ENCODE assay signal across 1 cellular context in the genomic region with DNA sequence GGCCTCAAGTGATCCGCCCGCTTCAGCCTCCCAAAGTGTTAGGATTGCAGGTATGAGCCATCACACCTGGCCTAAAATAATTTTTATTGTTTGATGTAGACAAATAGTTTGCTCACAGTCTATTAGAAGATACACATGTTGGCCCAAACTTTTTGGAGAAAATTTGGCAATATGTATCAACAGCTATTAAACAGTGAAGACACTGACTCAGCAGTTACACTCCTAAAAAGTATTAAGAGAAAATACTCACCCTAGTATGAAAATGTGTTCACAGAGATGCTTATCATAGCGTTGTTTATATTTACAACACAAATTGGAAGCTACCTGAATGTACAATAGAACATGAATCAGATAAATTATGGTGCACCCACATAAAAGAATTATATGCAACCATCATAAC.
TF ChIP-seq lines count a peak whose summit lies in the region.

No MANE protein-coding gene starts in this region.

TF ChIP-seq in HepG2, 621 proteins besides CTCF, POLR2A, EP300 and RAD21:
- TF ChIP-seq GLI4 (CRISPR knock-in tag; IDR thresholded peaks at IDR 0.05; ENCODE audit: borderline replicate concordance): no peak
- TF ChIP-seq, protein P1, sequence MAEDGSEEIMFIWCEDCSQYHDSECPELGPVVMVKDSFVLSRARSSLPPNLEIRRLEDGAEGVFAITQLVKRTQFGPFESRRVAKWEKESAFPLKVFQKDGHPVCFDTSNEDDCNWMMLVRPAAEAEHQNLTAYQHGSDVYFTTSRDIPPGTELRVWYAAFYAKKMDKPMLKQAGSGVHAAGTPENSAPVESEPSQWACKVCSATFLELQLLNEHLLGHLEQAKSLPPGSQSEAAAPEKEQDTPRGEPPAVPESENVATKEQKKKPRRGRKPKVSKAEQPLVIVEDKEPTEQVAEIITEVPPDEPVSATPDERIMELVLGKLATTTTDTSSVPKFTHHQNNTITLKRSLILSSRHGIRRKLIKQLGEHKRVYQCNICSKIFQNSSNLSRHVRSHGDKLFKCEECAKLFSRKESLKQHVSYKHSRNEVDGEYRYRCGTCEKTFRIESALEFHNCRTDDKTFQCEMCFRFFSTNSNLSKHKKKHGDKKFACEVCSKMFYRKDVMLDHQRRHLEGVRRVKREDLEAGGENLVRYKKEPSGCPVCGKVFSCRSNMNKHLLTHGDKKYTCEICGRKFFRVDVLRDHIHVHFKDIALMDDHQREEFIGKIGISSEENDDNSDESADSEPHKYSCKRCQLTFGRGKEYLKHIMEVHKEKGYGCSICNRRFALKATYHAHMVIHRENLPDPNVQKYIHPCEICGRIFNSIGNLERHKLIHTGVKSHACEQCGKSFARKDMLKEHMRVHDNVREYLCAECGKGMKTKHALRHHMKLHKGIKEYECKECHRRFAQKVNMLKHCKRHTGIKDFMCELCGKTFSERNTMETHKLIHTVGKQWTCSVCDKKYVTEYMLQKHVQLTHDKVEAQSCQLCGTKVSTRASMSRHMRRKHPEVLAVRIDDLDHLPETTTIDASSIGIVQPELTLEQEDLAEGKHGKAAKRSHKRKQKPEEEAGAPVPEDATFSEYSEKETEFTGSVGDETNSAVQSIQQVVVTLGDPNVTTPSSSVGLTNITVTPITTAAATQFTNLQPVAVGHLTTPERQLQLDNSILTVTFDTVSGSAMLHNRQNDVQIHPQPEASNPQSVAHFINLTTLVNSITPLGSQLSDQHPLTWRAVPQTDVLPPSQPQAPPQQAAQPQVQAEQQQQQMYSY (CRISPR knock-in tag; IDR thresholded peaks at IDR 0.05): no peak
- TF ChIP-seq MAFK (conservative IDR thresholded peaks at IDR 0.05 in 1 of 2, IDR thresholded peaks at IDR 0.05 in 1 of 2; ENCODE audit: low read length in 2 of 2): peak; percentile 24 to 77; a peak in 2 of 4 replicates
- TF ChIP-seq TSC22D2 (CRISPR knock-in tag; IDR thresholded peaks at IDR 0.05; ENCODE audit: borderline replicate concordance): no peak
- no peak for TF ChIP-seq ZNF598 (CRISPR knock-in tag; IDR thresholded peaks at IDR 0.05; ENCODE audit: borderline replicate concordance)
- TF ChIP-seq FOXC1 (CRISPR knock-in tag; IDR thresholded peaks at IDR 0.05; ENCODE audit: borderline replicate concordance): no peak
- no peak for TF ChIP-seq NFIC (IDR thresholded peaks at IDR 0.05; ENCODE audit: low read length)
- no peak for TF ChIP-seq NR2F1 (CRISPR knock-in tag; IDR thresholded peaks at IDR 0.05)
- TF ChIP-seq ZNF296 (CRISPR knock-in tag; conservative IDR thresholded peaks at IDR 0.05): no peak
- peak; percentile 47 for TF ChIP-seq MAFF (IDR thresholded peaks at IDR 0.05; ENCODE audit: low read depth, low read length)
- TF ChIP-seq ZFP36 (IDR thresholded peaks at IDR 0.05; ENCODE audit: borderline replicate concordance, low read depth, low read length, partially characterized antibody): no peak
- TF ChIP-seq, protein P2, sequence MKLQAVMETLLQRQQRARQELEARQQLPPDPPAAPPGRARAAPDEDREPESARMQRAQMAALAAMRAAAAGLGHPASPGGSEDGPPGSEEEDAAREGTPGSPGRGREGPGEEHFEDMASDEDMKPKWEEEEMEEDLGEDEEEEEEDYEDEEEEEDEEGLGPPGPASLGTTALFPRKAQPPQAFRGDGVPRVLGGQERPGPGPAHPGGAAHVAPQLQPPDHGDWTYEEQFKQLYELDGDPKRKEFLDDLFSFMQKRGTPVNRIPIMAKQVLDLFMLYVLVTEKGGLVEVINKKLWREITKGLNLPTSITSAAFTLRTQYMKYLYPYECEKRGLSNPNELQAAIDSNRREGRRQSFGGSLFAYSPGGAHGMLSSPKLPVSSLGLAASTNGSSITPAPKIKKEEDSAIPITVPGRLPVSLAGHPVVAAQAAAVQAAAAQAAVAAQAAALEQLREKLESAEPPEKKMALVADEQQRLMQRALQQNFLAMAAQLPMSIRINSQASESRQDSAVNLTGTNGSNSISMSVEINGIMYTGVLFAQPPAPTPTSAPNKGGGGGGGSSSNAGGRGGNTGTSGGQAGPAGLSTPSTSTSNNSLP (IDR thresholded peaks at IDR 0.05; ENCODE audit: low read depth, low read length): no peak
- no peak for TF ChIP-seq ZNF567 (CRISPR knock-in tag; IDR thresholded peaks at IDR 0.05; ENCODE audit: borderline replicate concordance)
- TF ChIP-seq NCOA2 (CRISPR knock-in tag; IDR thresholded peaks at IDR 0.05): no peak
- no peak for TF ChIP-seq ZNF335 (CRISPR knock-in tag; IDR thresholded peaks at IDR 0.05)
TF ChIP-seq in HepG2: peak in this region for 2.
